ENCODE assay signal across 8 cellular contexts in genomic region chr5:170632985-170633234, GRCh38.
DNase-seq lines count a peak whose midpoint lies in the region; ATAC-seq and TF ChIP-seq lines count a peak whose summit lies in the region.

No MANE protein-coding gene starts in this region.

- peak; percentile 97 for TF ChIP-seq CTCF in MM.1S (IDR thresholded peaks at IDR 0.05; ENCODE audit: low read length)
- peak; percentile 99 for TF ChIP-seq CTCF in glutamatergic neuron (IDR thresholded peaks at IDR 0.05; ENCODE audit: partially characterized antibody, unreplicated experiment)

- ATAC-seq in aorta (ENCODE audit: low FRiP score) (peak; percentile 89), HG03460 (IDR thresholded peaks at IDR 0.05; ENCODE audit: unreplicated experiment) (no peak)

- no peak overlapping the region for H3K27ac ChIP-seq in MM.1S (ENCODE audit: low read length)
- H3K27ac ChIP-seq in aorta (ENCODE audit: low read depth in 1 of 2, low read length in 2 of 2) = peak overlapping the region; percentile 81 to 92

- H3F3A ChIP-seq in MM.1S (ENCODE audit: insufficient read depth, low read length) = no peaks in the 10 kb centered on the region

- no peaks in the 10 kb centered on the region for H3K36me3 Mint-ChIP-seq in activated T-helper 2 cell treated with anti-CD3 and anti-CD28 coated beads, Interferon-gamma antibody, Interleukin-2, Interleukin-4, amounts not matched to agents 10 μg/mL and 5 μg/mL and 100 μg/mL, durations not matched to agents 14 hours and 24 hours and 36 hours (ENCODE audit: low read depth)
- no peaks in the 10 kb centered on the region for H3K36me3 Mint-ChIP-seq in glutamatergic neuron (ENCODE audit: unreplicated experiment)

- H3K27ac Mint-ChIP-seq in activated T-helper 2 cell treated with anti-CD3 and anti-CD28 coated beads, Interferon-gamma antibody, Interleukin-2, Interleukin-4, amounts not matched to agents 10 μg/mL and 5 μg/mL and 100 μg/mL, durations not matched to agents 14 hours and 24 hours and 36 hours = no peak overlapping the region
- no peak overlapping the region for H3K27ac Mint-ChIP-seq in glutamatergic neuron (ENCODE audit: unreplicated experiment)

- no peaks in the 10 kb centered on the region for H3K79me2 ChIP-seq in MM.1S (ENCODE audit: low read length)

- WGBS in aorta, 2 donors = 2 to 3% methylated on average over 12 of the region's 12 CpGs

- H3K27me3 ChIP-seq in MM.1S (replicated peaks; ENCODE audit: insufficient read depth, low read length) (peaks cover 3% of the 10 kb centered on the region; the same call in 1 of the 2 replicates), aorta (ENCODE audit: control insufficient read depth in 1 of 2, insufficient read depth in 2 of 2, low read length in 1 of 2) (no peaks in the 10 kb centered on the region)

- H3K36me3 ChIP-seq in MM.1S (replicated peaks; ENCODE audit: insufficient read depth, low read length) (no peaks in the 10 kb centered on the region), aorta (ENCODE audit: control insufficient read depth in 1 of 2, insufficient read depth in 2 of 2, low read length in 1 of 2) (no peaks in the 10 kb centered on the region)

- DNase-seq in DMS53 (lab: John Stamatoyannopoulos, UW) (peak; percentile 29), DMS53 treated with DMSO at 0.1 percent for 48 hours (lab: John Stamatoyannopoulos, UW; ENCODE audit: unreplicated experiment) (no peak), MM.1S (peak; percentile 27), glutamatergic neuron (peak; percentile 88), posterior cingulate gyrus (peak in 9 of 10 donors; percentile 46 to 95 (median 71)), aorta (peak; percentile 75 to 92)
- DNase-seq in activated T-helper 2 cell treated with anti-CD3 and anti-CD28 coated beads, Interferon-gamma antibody, Interleukin-2, Interleukin-4, amounts not matched to agents 10 μg/mL and 5 μg/mL and 100 μg/mL, durations not matched to agents 14 hours and 24 hours and 36 hours (ENCODE audit: low spot score) = peak; percentile 24

- H2AFZ ChIP-seq in MM.1S (ENCODE audit: low read length) = 0 out of 2 replicates have a peak overlapping the region, but pooled peaks have one; percentile 47

- H4K20me1 ChIP-seq in MM.1S (ENCODE audit: insufficient read depth, low read length) = no peaks in the 10 kb centered on the region

- intact Hi-C loops in activated T-helper 2 cell treated with anti-CD3 and anti-CD28 coated beads, Interferon-gamma antibody, Interleukin-2, Interleukin-4, amounts not matched to agents 10 μg/mL and 5 μg/mL and 100 μg/mL, durations not matched to agents 14 hours and 24 hours and 36 hours (cut with micrococcal nuclease) = loop anchor here (1.0 kb wide), 1 partner anchor 198 kb away; no protein-coding TSS in a partner anchor
- intact Hi-C loops in posterior cingulate gyrus (cut with DNase I) = loop anchor here (1.0 to 5.0 kb wide), 2 partner anchors 198 to 406 kb away; no protein-coding TSS in a partner anchor
- intact Hi-C loops in aorta (cut with DNase I) = loop anchor here (2.0 to 10.0 kb wide), 5 partner anchors 28 to 361 kb away; no protein-coding TSS in a partner anchor

- H3K4me1 Mint-ChIP-seq in activated T-helper 2 cell treated with anti-CD3 and anti-CD28 coated beads, Interferon-gamma antibody, Interleukin-2, Interleukin-4, amounts not matched to agents 10 μg/mL and 5 μg/mL and 100 μg/mL, durations not matched to agents 14 hours and 24 hours and 36 hours (ENCODE audit: low read depth) = peaks cover 4% of the 10 kb centered on the region
- H3K4me1 Mint-ChIP-seq in glutamatergic neuron (ENCODE audit: low read depth, unreplicated experiment) = peaks cover 32% of the 10 kb centered on the region

- H3K4me2 ChIP-seq in MM.1S (ENCODE audit: low read depth, low read length) = peak overlapping the region; percentile 54

- H3K9me2 ChIP-seq in MM.1S (replicated peaks; ENCODE audit: insufficient read depth, low read length) = no peaks in the 10 kb centered on the region

- no peak overlapping the region for H3K9ac ChIP-seq in MM.1S (ENCODE audit: low read length)

- no peak overlapping the region for H3K4me3 Mint-ChIP-seq in activated T-helper 2 cell treated with anti-CD3 and anti-CD28 coated beads, Interferon-gamma antibody, Interleukin-2, Interleukin-4, amounts not matched to agents 10 μg/mL and 5 μg/mL and 100 μg/mL, durations not matched to agents 14 hours and 24 hours and 36 hours (ENCODE audit: low read depth)
- H3K4me3 Mint-ChIP-seq in glutamatergic neuron (ENCODE audit: unreplicated experiment) = peak overlapping the region; percentile 82

- H3K4me3 ChIP-seq in MM.1S (ENCODE audit: low read length) (peak overlapping the region; percentile 19; the same call in 1 of the 2 replicates), aorta (ENCODE audit: low read length in 2 of 2) (no peak overlapping the region)

- H3K4me1 ChIP-seq in MM.1S (ENCODE audit: low read length) = no peaks in the 10 kb centered on the region
- no peaks in the 10 kb centered on the region for H3K4me1 ChIP-seq in aorta (ENCODE audit: control insufficient read depth in 1 of 2, insufficient read depth in 2 of 2, low read length in 2 of 2)

- peaks cover 6% of the 10 kb centered on the region for H3K27me3 Mint-ChIP-seq in activated T-helper 2 cell treated with anti-CD3 and anti-CD28 coated beads, Interferon-gamma antibody, Interleukin-2, Interleukin-4, amounts not matched to agents 10 μg/mL and 5 μg/mL and 100 μg/mL, durations not matched to agents 14 hours and 24 hours and 36 hours (ENCODE audit: low read depth)
- peaks cover 19% of the 10 kb centered on the region for H3K27me3 Mint-ChIP-seq in glutamatergic neuron (ENCODE audit: unreplicated experiment)

- H3K9me3 ChIP-seq in MM.1S (replicated peaks; ENCODE audit: insufficient read depth, low read length) (no peaks in the 10 kb centered on the region), aorta (ENCODE audit: control insufficient read depth, low read length) (no peaks in the 10 kb centered on the region)

- H3K9me3 Mint-ChIP-seq in activated T-helper 2 cell treated with anti-CD3 and anti-CD28 coated beads, Interferon-gamma antibody, Interleukin-2, Interleukin-4, amounts not matched to agents 10 μg/mL and 5 μg/mL and 100 μg/mL, durations not matched to agents 14 hours and 24 hours and 36 hours = no peaks in the 10 kb centered on the region
- H3K9me3 Mint-ChIP-seq in glutamatergic neuron (ENCODE audit: unreplicated experiment) = peaks cover 15% of the 10 kb centered on the region
